In genomic region chr6:150705392-150705791, GRCh38 we compare ENCODE assay signal across 13 cellular contexts.
A peak's percentile ranks its signal among the peaks of the same experiment; 100 is the strongest.
DNase-seq lines count a peak whose midpoint lies in the region; ATAC-seq and TF ChIP-seq lines count a peak whose summit lies in the region.
"Had no signal": no experiment of that assay in that cellular context is flagged by ENCODE, and none has a peak within 500 bp of the region (broad histone marks: within the 10 kb centered on the region; RNA-seq: fewer than 3 reads in every experiment).

No MANE protein-coding gene starts in this region.

- no peak overlapping the region for H4K8ac ChIP-seq in neuronal stem cell (ENCODE audit: low read depth, low read length)

- no peak overlapping the region for H3K23ac ChIP-seq in neuronal stem cell (ENCODE audit: low read depth, low read length, poor library complexity)

- no peaks in the 10 kb centered on the region for H3K79me2 ChIP-seq in hepatocyte

- no peak overlapping the region for H2BK12ac ChIP-seq in neuronal stem cell (ENCODE audit: low read length)

- H3K27me3 Mint-ChIP-seq in IgD-negative memory B cell, result no peaks in the 10 kb centered on the region

- peak overlapping the region; percentile 27; the same call in 1 of the 2 replicates for H3K4me2 ChIP-seq in BLaER1
- peak overlapping the region; percentile 44 for H3K4me2 ChIP-seq in hepatocyte
- no peak overlapping the region for H3K4me2 ChIP-seq in neuronal stem cell (ENCODE audit: insufficient read depth, low read length, poor library complexity, severe bottlenecking)

- peaks cover 29 to 49% (median 34%) of the 10 kb centered on the region in 3 donors for H3K4me1 Mint-ChIP-seq in IgD-negative memory B cell

- H3K27ac Mint-ChIP-seq in IgD-negative memory B cell, result peak overlapping the region in 2 of 3 donors; percentile 19 to 20

- no peak overlapping the region for H3K4ac ChIP-seq in neuronal stem cell (ENCODE audit: low read length)

- no peaks in the 10 kb centered on the region for H3K79me1 ChIP-seq in neuronal stem cell (ENCODE audit: low read depth, low read length)

- ATAC-seq in left ventricle myocardium superior, result no peak

- no peak overlapping the region for H2BK15ac ChIP-seq in neuronal stem cell (ENCODE audit: low read length)

- no peak overlapping the region for H3K4me3 Mint-ChIP-seq in IgD-negative memory B cell

- H3K9me2 ChIP-seq in hepatocyte (replicated peaks; ENCODE audit: insufficient read depth), result no peaks in the 10 kb centered on the region

- H3K27me3 ChIP-seq in BLaER1 (no peaks in the 10 kb centered on the region), hepatocyte (no peaks in the 10 kb centered on the region), neuronal stem cell (ENCODE audit: control insufficient read depth in 3 of 3, insufficient read depth in 3 of 3, low read depth in 1 of 3, low read length in 3 of 3) (no peaks in the 10 kb centered on the region)

- no peak overlapping the region for H3K14ac ChIP-seq in neuronal stem cell (ENCODE audit: low read length)

- TF ChIP-seq CTCF in hepatocyte (IDR thresholded peaks at IDR 0.05; ENCODE audit: poor library complexity), result no peak

- peak overlapping the region; percentile 40 for H2AK5ac ChIP-seq in neuronal stem cell (ENCODE audit: low read depth, low read length)

- peaks cover 32% of the 10 kb centered on the region for H3K4me1 ChIP-seq in BLaER1
- H3K4me1 ChIP-seq in hepatocyte (ENCODE audit: insufficient read depth), result peaks cover 10% of the 10 kb centered on the region
- H3K4me1 ChIP-seq in neuronal stem cell (ENCODE audit: control insufficient read depth in 2 of 2, insufficient read depth in 1 of 2, low read depth in 1 of 2, low read length in 2 of 2), result peaks cover 0 to 7% of the 10 kb centered on the region in 2 donors

- no peaks in the 10 kb centered on the region for H3K9me3 ChIP-seq in BLaER1
- H3K9me3 ChIP-seq in hepatocyte (ENCODE audit: low read depth), result no peaks in the 10 kb centered on the region
- no peaks in the 10 kb centered on the region for H3K9me3 ChIP-seq in neuronal stem cell (replicated peaks in 1 of 2; ENCODE audit: control insufficient read depth in 2 of 2, insufficient read depth in 1 of 2, low read depth in 1 of 2, low read length in 2 of 2)

- H3K9ac ChIP-seq in BLaER1 (no peak overlapping the region), neuronal stem cell (ENCODE audit: low read depth, low read length, poor library complexity) (no peak overlapping the region)

- no peaks in the 10 kb centered on the region for H4K20me1 ChIP-seq in BLaER1
- H4K20me1 ChIP-seq in hepatocyte (ENCODE audit: insufficient read depth, poor library complexity, severe bottlenecking), result no peaks in the 10 kb centered on the region

- H3K18ac ChIP-seq in neuronal stem cell (ENCODE audit: low read length), result peak overlapping the region; percentile 90

- H2AFZ ChIP-seq in hepatocyte (no peak overlapping the region), neuronal stem cell (ENCODE audit: low read length) (no peak overlapping the region)

- H3K36me3 ChIP-seq in BLaER1 (no peaks in the 10 kb centered on the region), hepatocyte (replicated peaks; ENCODE audit: insufficient read depth, low read depth) (no peaks in the 10 kb centered on the region), neuronal stem cell (replicated peaks in 1 of 2; ENCODE audit: control insufficient read depth in 2 of 2, insufficient read depth in 2 of 2, low read length in 2 of 2) (no peaks in the 10 kb centered on the region)

- no peak for DNase-seq in hepatocyte (ENCODE audit: low spot score)
- DNase-seq in neuronal stem cell (ENCODE audit: low spot score), result no peak
- no peak for DNase-seq in left ventricle myocardium superior
- DNase-seq in HCEC 1CT, result no peak
- no peak for DNase-seq in NCI-H510A treated with DMSO at 0.1 percent for 48 hours (lab: John Stamatoyannopoulos, UW)
- no peak for DNase-seq in activated CD4-positive, alpha-beta T cell treated with anti-CD3 and anti-CD28 coated beads, Interleukin-2, amount 50 U/mL, for 1 hour
- DNase-seq: DMS79, NCI-H1092, NCI-H2081, NCI-H226, NCI-H524 treated with DMSO at 0.1 percent for 48 hours had no signal

- H3K9me3 Mint-ChIP-seq in IgD-negative memory B cell, result no peaks in the 10 kb centered on the region

- H4K91ac ChIP-seq in neuronal stem cell (ENCODE audit: low read depth, low read length, poor library complexity), result no peak overlapping the region

- no peak overlapping the region for H3K27ac ChIP-seq in BLaER1
- peak overlapping the region; percentile 2 for H3K27ac ChIP-seq in hepatocyte
- H3K27ac ChIP-seq in neuronal stem cell (replicated peaks; ENCODE audit: low read length), result no peak overlapping the region

- H3K36me3 Mint-ChIP-seq in IgD-negative memory B cell, result peaks cover 10% of the 10 kb centered on the region

- H2BK120ac ChIP-seq in neuronal stem cell (ENCODE audit: low read depth, low read length), result no peak overlapping the region

- 45% methylated on average over 9 of the region's 9 CpGs for WGBS in hepatocyte (ENCODE audit: low lambda C conversion rate, missing lambda C conversion rate)
- no CpG with 5 or more reads among the region's 9 CpGs for WGBS in neuronal stem cell (ENCODE audit: extremely low coverage in 2 of 2, insufficient read length in 2 of 2, insufficient replicate concordance in 1 of 2), 2 donors

- intact Hi-C loops in left ventricle myocardium superior (cut with micrococcal nuclease), result no loop called here

- H2BK5ac ChIP-seq in neuronal stem cell (ENCODE audit: low read length), result no peak overlapping the region

- H3K4me3 ChIP-seq in BLaER1 (no peak overlapping the region), hepatocyte (no peak overlapping the region), neuronal stem cell (ENCODE audit: low read length in 2 of 2) (no peak overlapping the region)
